Comparison of ENCODE assay signal across 8 cellular contexts in the genomic region with DNA sequence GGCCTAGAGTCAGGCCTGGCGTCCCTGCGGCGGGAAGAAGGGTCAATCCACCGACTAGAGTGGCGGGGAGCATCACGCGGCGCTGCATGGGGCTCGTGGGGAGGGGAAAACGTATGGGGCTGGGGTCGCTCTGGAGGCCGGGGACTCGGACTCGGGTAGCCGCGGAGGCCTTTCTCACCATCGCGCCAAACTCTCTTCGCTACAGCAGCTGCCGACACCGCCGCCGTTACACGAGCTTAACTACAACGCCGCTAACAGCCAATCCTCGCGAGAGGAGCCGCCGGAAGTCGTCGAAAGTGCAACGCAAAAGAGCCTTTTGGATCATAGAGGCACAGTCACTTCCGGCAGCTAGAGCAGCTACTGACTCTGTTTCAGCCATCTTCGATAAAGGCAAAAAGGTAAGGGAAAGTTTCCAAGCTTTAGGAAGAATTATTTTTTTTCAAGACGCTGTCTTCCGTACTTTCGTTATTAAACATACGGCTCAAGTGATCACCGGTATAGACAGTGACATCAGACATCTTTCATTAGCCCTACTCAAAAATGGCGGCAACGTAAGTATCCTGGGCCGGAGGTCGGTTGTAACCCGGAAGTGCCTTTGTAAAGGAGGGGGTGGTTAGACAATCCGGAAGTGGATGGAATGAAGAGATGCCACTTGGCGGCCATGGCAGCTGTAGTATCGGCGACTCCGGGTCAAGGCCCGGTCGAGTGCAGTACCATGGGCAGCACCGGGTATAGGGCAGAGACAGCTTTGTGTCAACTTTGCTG. TPM values are rescaled to one million over a fixed set of nuclear protein-coding genes. Genes with fewer than 3 reads are reported as not detected.
DNase-seq lines count a peak whose midpoint lies in the region; ATAC-seq and TF ChIP-seq lines count a peak whose summit lies in the region.

A gene (minus strand): TSS at position 247 of the 765 bp plus-strand sequence. CDS start 66 bp downstream, at position 181.
A gene with protein sequence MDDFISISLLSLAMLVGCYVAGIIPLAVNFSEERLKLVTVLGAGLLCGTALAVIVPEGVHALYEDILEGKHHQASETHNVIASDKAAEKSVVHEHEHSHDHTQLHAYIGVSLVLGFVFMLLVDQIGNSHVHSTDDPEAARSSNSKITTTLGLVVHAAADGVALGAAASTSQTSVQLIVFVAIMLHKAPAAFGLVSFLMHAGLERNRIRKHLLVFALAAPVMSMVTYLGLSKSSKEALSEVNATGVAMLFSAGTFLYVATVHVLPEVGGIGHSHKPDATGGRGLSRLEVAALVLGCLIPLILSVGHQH (plus strand): TSS at position 640 of the 765 bp plus-strand sequence. CDS start 678 bp downstream, outside the sequence.

- DNase-seq in ELF-1 (ENCODE audit: low read depth, low spot score) (peak; percentile 97), H7 (peak; percentile 91), M059J (ENCODE audit: low read depth) (peak; percentile 96), SHP77 (lab: John Stamatoyannopoulos, UW) (peak; percentile 93 to 95), fibroblast of pulmonary artery (ENCODE audit: low read depth) (peak; percentile 98)
- DNase-seq in activated effector memory CD4-positive, alpha-beta T cell treated with Interleukin-2 at 50 U/mL for 16 hours, result peak; percentile 88
- DNase-seq in natural killer cell treated with Interleukin-12 subunit alpha and Interleukin-12 subunit beta and Interleukin-15 and Interleukin-18, amount 100 ng/mL, for 72 hours (ENCODE audit: low spot score), result peak; percentile 95
- peak; percentile 92 for DNase-seq in stimulated activated naive CD8-positive, alpha-beta T cell treated with anti-CD3 and anti-CD28 coated beads, Interleukin-15, Interleukin-2, amounts not matched to agents 100 U/mL and 50 U/mL, for 24 hours

- H3K36me3 Mint-ChIP-seq in natural killer cell treated with Interleukin-12 subunit alpha and Interleukin-12 subunit beta and Interleukin-15 and Interleukin-18, amount 100 ng/mL, for 72 hours, result peaks cover 25% of the 10 kb centered on the region

- no peaks in the 10 kb centered on the region for H3K27me3 ChIP-seq in H7 (ENCODE audit: control insufficient read depth, insufficient read depth, low read length)

- TF ChIP-seq CTCF in fibroblast of pulmonary artery (IDR thresholded peaks at IDR 0.05; ENCODE audit: low read length, missing control alignments), result no peak

- H3K4me3 ChIP-seq in H7 (ENCODE audit: insufficient read depth, low read depth, low read length) (peak within 1 kb of the TSS; percentile 87), fibroblast of pulmonary artery (replicated peaks; ENCODE audit: low read depth, low read length) (peak within 1 kb of the TSS; percentile 95)

- H3K27ac Mint-ChIP-seq in natural killer cell treated with Interleukin-12 subunit alpha and Interleukin-12 subunit beta and Interleukin-15 and Interleukin-18, amount 100 ng/mL, for 72 hours, result peak within 1 kb of the TSS; percentile 99 to 100

- ATAC-seq in natural killer cell treated with Interleukin-12 subunit alpha and Interleukin-12 subunit beta and Interleukin-15 and Interleukin-18, amount 100 ng/mL, for 72 hours, result peak; percentile 94 to 95
- peak; percentile 91 for ATAC-seq in stimulated activated naive CD8-positive, alpha-beta T cell treated with anti-CD3 and anti-CD28 coated beads, Interleukin-15, Interleukin-2, amounts not matched to agents 100 U/mL and 50 U/mL, for 24 hours

- peaks cover 30 to 53% of the 10 kb centered on the region in 2 donors for H3K4me1 Mint-ChIP-seq in natural killer cell treated with Interleukin-12 subunit alpha and Interleukin-12 subunit beta and Interleukin-15 and Interleukin-18, amount 100 ng/mL, for 72 hours (ENCODE audit: low read depth in 2 of 2)

- no peaks in the 10 kb centered on the region for H3K27me3 Mint-ChIP-seq in natural killer cell treated with Interleukin-12 subunit alpha and Interleukin-12 subunit beta and Interleukin-15 and Interleukin-18, amount 100 ng/mL, for 72 hours

- no peaks in the 10 kb centered on the region for H3K9me3 Mint-ChIP-seq in natural killer cell treated with Interleukin-12 subunit alpha and Interleukin-12 subunit beta and Interleukin-15 and Interleukin-18, amount 100 ng/mL, for 72 hours

- peak within 1 kb of the TSS; percentile 93 for H3K4me3 Mint-ChIP-seq in natural killer cell treated with Interleukin-12 subunit alpha and Interleukin-12 subunit beta and Interleukin-15 and Interleukin-18, amount 100 ng/mL, for 72 hours

- peaks cover 15% of the 10 kb centered on the region for H3K36me3 ChIP-seq in H7 (replicated peaks; ENCODE audit: control insufficient read depth, insufficient read depth, low read length)

RNA-seq across cellular contexts. Expression of the first gene that starts in this region (rescaled TPM):
- total RNA-seq in H7 (2014; rRNA removed; shearing (Covaris generic)), result 207 and 394 TPM in 2 replicates
- 144 and 203 TPM in 2 replicates for total RNA-seq in M059J (2014; rRNA removed; shearing (Covaris generic))
- 100 to 1,000 TPM; 227 to 233 TPM for total RNA-seq in natural killer cell treated with Interleukin-12 subunit alpha and Interleukin-12 subunit beta and Interleukin-15 and Interleukin-18, amount 100 ng/mL, for 72 hours

RNA-seq across cellular contexts. Expression of the second gene that starts in this region (rescaled TPM):
- total RNA-seq in H7 (2014; rRNA removed; shearing (Covaris generic)), result 53.1 and 55.5 TPM in 2 replicates
- total RNA-seq in M059J (2014; rRNA removed; shearing (Covaris generic)), result 87.5 and 108 TPM in 2 replicates
- 10 to 100 TPM; 59.5 to 62.2 TPM for total RNA-seq in natural killer cell treated with Interleukin-12 subunit alpha and Interleukin-12 subunit beta and Interleukin-15 and Interleukin-18, amount 100 ng/mL, for 72 hours

Comparison
In these comparisons a context has a peak if more than half of its experiments do, and no peak if none do; other contexts are left out.
1. Peak in every context shown above with its lines: DNase-seq, ATAC-seq and H3K4me3 ChIP-seq.